ENCODE assay signal across 1 cellular context in the genomic region with DNA sequence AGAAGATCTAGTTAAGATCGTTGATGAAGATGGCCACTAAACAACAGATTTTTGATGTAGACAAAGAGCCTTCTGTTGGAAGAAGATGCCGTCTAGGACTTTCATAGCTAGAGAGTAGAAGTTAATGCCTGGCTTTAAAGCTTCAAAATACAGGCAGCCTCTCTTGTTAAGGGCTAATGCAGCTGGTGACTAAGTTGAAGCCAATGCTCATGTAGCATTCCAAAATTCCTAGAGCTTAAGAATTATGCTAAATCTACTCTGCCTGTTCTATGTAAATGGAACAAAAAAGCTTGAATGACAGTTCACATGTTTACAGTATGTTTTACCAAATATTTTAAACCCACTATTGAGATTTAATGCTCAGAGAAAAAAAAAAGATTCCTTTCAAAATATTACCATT.
TF ChIP-seq lines count a peak whose summit lies in the region.

No MANE protein-coding gene starts in this region.

TF ChIP-seq in H1, 55 proteins besides CTCF, POLR2A, EP300 and RAD21 (continued from another document):
- TF ChIP-seq, protein P1, sequence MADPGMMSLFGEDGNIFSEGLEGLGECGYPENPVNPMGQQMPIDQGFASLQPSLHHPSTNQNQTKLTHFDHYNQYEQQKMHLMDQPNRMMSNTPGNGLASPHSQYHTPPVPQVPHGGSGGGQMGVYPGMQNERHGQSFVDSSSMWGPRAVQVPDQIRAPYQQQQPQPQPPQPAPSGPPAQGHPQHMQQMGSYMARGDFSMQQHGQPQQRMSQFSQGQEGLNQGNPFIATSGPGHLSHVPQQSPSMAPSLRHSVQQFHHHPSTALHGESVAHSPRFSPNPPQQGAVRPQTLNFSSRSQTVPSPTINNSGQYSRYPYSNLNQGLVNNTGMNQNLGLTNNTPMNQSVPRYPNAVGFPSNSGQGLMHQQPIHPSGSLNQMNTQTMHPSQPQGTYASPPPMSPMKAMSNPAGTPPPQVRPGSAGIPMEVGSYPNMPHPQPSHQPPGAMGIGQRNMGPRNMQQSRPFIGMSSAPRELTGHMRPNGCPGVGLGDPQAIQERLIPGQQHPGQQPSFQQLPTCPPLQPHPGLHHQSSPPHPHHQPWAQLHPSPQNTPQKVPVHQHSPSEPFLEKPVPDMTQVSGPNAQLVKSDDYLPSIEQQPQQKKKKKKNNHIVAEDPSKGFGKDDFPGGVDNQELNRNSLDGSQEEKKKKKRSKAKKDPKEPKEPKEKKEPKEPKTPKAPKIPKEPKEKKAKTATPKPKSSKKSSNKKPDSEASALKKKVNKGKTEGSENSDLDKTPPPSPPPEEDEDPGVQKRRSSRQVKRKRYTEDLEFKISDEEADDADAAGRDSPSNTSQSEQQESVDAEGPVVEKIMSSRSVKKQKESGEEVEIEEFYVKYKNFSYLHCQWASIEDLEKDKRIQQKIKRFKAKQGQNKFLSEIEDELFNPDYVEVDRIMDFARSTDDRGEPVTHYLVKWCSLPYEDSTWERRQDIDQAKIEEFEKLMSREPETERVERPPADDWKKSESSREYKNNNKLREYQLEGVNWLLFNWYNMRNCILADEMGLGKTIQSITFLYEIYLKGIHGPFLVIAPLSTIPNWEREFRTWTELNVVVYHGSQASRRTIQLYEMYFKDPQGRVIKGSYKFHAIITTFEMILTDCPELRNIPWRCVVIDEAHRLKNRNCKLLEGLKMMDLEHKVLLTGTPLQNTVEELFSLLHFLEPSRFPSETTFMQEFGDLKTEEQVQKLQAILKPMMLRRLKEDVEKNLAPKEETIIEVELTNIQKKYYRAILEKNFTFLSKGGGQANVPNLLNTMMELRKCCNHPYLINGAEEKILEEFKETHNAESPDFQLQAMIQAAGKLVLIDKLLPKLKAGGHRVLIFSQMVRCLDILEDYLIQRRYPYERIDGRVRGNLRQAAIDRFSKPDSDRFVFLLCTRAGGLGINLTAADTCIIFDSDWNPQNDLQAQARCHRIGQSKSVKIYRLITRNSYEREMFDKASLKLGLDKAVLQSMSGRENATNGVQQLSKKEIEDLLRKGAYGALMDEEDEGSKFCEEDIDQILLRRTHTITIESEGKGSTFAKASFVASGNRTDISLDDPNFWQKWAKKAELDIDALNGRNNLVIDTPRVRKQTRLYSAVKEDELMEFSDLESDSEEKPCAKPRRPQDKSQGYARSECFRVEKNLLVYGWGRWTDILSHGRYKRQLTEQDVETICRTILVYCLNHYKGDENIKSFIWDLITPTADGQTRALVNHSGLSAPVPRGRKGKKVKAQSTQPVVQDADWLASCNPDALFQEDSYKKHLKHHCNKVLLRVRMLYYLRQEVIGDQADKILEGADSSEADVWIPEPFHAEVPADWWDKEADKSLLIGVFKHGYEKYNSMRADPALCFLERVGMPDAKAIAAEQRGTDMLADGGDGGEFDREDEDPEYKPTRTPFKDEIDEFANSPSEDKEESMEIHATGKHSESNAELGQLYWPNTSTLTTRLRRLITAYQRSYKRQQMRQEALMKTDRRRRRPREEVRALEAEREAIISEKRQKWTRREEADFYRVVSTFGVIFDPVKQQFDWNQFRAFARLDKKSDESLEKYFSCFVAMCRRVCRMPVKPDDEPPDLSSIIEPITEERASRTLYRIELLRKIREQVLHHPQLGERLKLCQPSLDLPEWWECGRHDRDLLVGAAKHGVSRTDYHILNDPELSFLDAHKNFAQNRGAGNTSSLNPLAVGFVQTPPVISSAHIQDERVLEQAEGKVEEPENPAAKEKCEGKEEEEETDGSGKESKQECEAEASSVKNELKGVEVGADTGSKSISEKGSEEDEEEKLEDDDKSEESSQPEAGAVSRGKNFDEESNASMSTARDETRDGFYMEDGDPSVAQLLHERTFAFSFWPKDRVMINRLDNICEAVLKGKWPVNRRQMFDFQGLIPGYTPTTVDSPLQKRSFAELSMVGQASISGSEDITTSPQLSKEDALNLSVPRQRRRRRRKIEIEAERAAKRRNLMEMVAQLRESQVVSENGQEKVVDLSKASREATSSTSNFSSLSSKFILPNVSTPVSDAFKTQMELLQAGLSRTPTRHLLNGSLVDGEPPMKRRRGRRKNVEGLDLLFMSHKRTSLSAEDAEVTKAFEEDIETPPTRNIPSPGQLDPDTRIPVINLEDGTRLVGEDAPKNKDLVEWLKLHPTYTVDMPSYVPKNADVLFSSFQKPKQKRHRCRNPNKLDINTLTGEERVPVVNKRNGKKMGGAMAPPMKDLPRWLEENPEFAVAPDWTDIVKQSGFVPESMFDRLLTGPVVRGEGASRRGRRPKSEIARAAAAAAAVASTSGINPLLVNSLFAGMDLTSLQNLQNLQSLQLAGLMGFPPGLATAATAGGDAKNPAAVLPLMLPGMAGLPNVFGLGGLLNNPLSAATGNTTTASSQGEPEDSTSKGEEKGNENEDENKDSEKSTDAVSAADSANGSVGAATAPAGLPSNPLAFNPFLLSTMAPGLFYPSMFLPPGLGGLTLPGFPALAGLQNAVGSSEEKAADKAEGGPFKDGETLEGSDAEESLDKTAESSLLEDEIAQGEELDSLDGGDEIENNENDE (IDR thresholded peaks at IDR 0.05; ENCODE audit: insufficient replicate concordance, low read length), result no peak
- TF ChIP-seq GTF2F1 (IDR thresholded peaks at IDR 0.05; ENCODE audit: borderline replicate concordance, low read depth, low read length), result no peak
- no peak for TF ChIP-seq EGR1 (IDR thresholded peaks at IDR 0.05; ENCODE audit: borderline replicate concordance, low read depth, low read length)
- no peak for TF ChIP-seq BRCA1 (IDR thresholded peaks at IDR 0.05; ENCODE audit: low read depth, low read length)
- no peak for TF ChIP-seq PHF8 (conservative IDR thresholded peaks at IDR 0.05; ENCODE audit: low read depth, low read length)
- no peak for TF ChIP-seq CBX8 (IDR thresholded peaks at IDR 0.05; ENCODE audit: borderline replicate concordance, low read depth, low read length)
- no peak for TF ChIP-seq SP1 (IDR thresholded peaks at IDR 0.05; ENCODE audit: low read depth, low read length)
